18 cellular contexts compared by ENCODE assay signal in genomic region chr15:43237842-43238470, GRCh38. TPM values are rescaled to one million over a fixed set of nuclear protein-coding genes. Genes with fewer than 3 reads are reported as not detected.
"Had no signal": no experiment of that assay in that cellular context is flagged by ENCODE, and none has a peak within 500 bp of the region (broad histone marks: within the 10 kb centered on the region; RNA-seq: fewer than 3 reads in every experiment).

No MANE protein-coding gene starts in this region.

- H3K27ac ChIP-seq: dorsolateral prefrontal cortex, parathyroid adenoma, right atrium auricular region, spleen had no signal

- H3K4me3 ChIP-seq: dorsolateral prefrontal cortex, right atrium auricular region, spleen had no signal

- H3K9me3 ChIP-seq: right atrium auricular region, spleen had no signal

- DNase-seq: activated CD4-positive, alpha-beta T cell treated with anti-CD3 and anti-CD28 coated beads, Interleukin-2, amount 50 U/mL, for 48 hours; activated CD4-positive, CD25-positive, alpha-beta regulatory T cell treated with anti-CD3 and anti-CD28 coated beads, Interleukin-2, amount 50 U/mL, for 72 hours; activated naive CD4-positive, alpha-beta T cell treated with anti-CD3 and anti-CD28 coated beads, Interleukin-2, amount 50 U/mL, for 16 hours; dorsolateral prefrontal cortex; immature natural killer cell; left cardiac atrium; spleen; stimulated activated CD4-positive, alpha-beta T cell treated with anti-CD3 and anti-CD28 coated beads, Interleukin-1b, Interleukin-23, amount 100 ng/mL, for 48 hours; stimulated activated naive CD4-positive, alpha-beta T cell treated with Interleukin-2 at 50 U/mL for 16 hours had no signal

- ATAC-seq: activated T-helper 17 cell treated with anti-CD3 and anti-CD28 coated beads, Interleukin-2, amount 50 U/mL, for 72 hours; left cardiac atrium had no signal

- H3K9me3 Mint-ChIP-seq: activated T-helper 17 cell treated with anti-CD3 and anti-CD28 coated beads, Interleukin-2, amount 50 U/mL, for 72 hours; immature natural killer cell; type B pancreatic cell had no signal

- H3K4me3 Mint-ChIP-seq: activated T-helper 17 cell treated with anti-CD3 and anti-CD28 coated beads, Interleukin-2, amount 50 U/mL, for 72 hours; immature natural killer cell; type B pancreatic cell had no signal

- H3K27ac Mint-ChIP-seq: activated T-helper 17 cell treated with anti-CD3 and anti-CD28 coated beads, Interleukin-2, amount 50 U/mL, for 72 hours; type B pancreatic cell had no signal

- H3K36me3 ChIP-seq: right atrium auricular region, spleen had no signal

- H3K36me3 Mint-ChIP-seq: type B pancreatic cell had no signal

- H3K4me1 Mint-ChIP-seq: activated T-helper 17 cell treated with anti-CD3 and anti-CD28 coated beads, Interleukin-2, amount 50 U/mL, for 72 hours had no signal

- H3K9ac ChIP-seq: parathyroid adenoma had no signal

- H3K27me3 ChIP-seq: dorsolateral prefrontal cortex, right atrium auricular region had no signal

- H3K4me1 ChIP-seq: parathyroid adenoma, right atrium auricular region had no signal

- H3K79me2 ChIP-seq: parathyroid adenoma had no signal

RNA-seq across cellular contexts. Expression of gene EPB42, which starts 17.1 kb away (rescaled TPM):
- total RNA-seq: activated T-helper 17 cell treated with anti-CD3 and anti-CD28 coated beads, Interleukin-2, amount 50 U/mL, for 72 hours; lung microvascular endothelial cell; T-helper 2 cell treated with Interferon-gamma antibody and Interleukin-4, amounts not matched to agents 100 ng/mL and 5 ng/mL, for 36 hours had no signal
- polyA plus RNA-seq: esophagus, immature natural killer cell, neural cell had no signal

RNA-seq across cellular contexts. Expression of gene TGM5, which starts 28.8 kb away (rescaled TPM):
- total RNA-seq: cerebellum, left cardiac atrium, lung microvascular endothelial cell, spleen had no signal
- polyA plus RNA-seq: neural cell had no signal
